14 cellular contexts compared by ENCODE assay signal in the genomic region with DNA sequence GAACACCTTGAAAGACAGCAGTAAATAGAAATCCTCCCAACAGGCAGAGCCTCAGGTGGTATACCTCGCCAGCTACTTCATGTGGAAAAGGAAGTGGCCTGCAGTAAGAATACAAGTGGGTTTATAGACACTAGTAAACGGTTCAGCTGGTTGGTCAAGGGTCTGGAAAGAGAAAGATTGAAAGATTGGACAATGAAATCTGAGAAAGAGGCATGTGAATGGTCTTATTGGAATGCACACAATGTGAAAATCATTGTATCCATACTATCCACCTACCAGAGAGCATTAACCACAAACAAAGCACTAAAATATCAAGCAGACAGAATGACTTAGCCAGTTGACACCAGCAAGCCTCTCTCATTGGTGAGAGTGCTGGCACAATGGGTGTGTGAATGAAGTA.
"Had no signal": no experiment of that assay in that cellular context is flagged by ENCODE, and none has a peak within 500 bp of the region (broad histone marks: within the 10 kb centered on the region; RNA-seq: fewer than 3 reads in every experiment).

No MANE protein-coding gene starts in this region.

- DNase-seq: activated CD4-positive, CD25-positive, alpha-beta regulatory T cell treated with anti-CD3 and anti-CD28 coated beads, Interleukin-2, amount 50 U/mL, for 72 hours; activated naive CD4-positive, alpha-beta T cell treated with anti-CD3 and anti-CD28 coated beads for 36 hours; dorsolateral prefrontal cortex; endodermal cell; kidney; nucleus accumbens; right lobe of liver; spleen; T-helper 1 cell; T1000; upper lobe of left lung had no signal

- ATAC-seq: activated T-helper 17 cell treated with anti-CD3 and anti-CD28 coated beads, Interleukin-2, amount 50 U/mL, for 72 hours; right lobe of liver had no signal

- H3K27ac ChIP-seq: ascending aorta, dorsolateral prefrontal cortex, hepatocyte, right lobe of liver, spleen, upper lobe of left lung had no signal

- H3K36me3 ChIP-seq: ascending aorta, right lobe of liver, spleen, upper lobe of left lung had no signal

- H3K9me3 ChIP-seq: ascending aorta, right lobe of liver, spleen, upper lobe of left lung had no signal

- H3K4me1 ChIP-seq: right lobe of liver had no signal

- H3K27me3 ChIP-seq: ascending aorta, dorsolateral prefrontal cortex, hepatocyte, right lobe of liver, spleen, upper lobe of left lung had no signal

- H3K4me3 ChIP-seq: ascending aorta, dorsolateral prefrontal cortex, hepatocyte, right lobe of liver, spleen, upper lobe of left lung had no signal
